In genomic region chr2:182716665-182716990, GRCh38 we compare ENCODE assay signal across 8 cellular contexts. TPM values are rescaled to one million over a fixed set of nuclear protein-coding genes. Genes with fewer than 3 reads are reported as not detected.
DNase-seq lines count a peak whose midpoint lies in the region; ATAC-seq and TF ChIP-seq lines count a peak whose summit lies in the region.

No MANE protein-coding gene starts in this region.

- no peaks in the 10 kb centered on the region for H3K27me3 Mint-ChIP-seq in HFFc6 (ENCODE audit: insufficient read depth)

- H3K9me3 ChIP-seq in right lobe of liver: no peaks in the 10 kb centered on the region

- intact Hi-C loops in right lobe of liver (cut with DNase I): no loop called here

- DNase-seq in right lobe of liver: no peak
- DNase-seq in HFFc6: no peak
- no peak for DNase-seq in GM10266 (ENCODE audit: extremely low spot score)
- no peak for DNase-seq in globus pallidus (ENCODE audit: low spot score)
- DNase-seq in islet precursor cell: no peak

- H3K4me1 ChIP-seq in right lobe of liver: peaks cover 0 to 6% (median 0%) of the 10 kb centered on the region in 4 donors

- H3K4me3 Mint-ChIP-seq in HFFc6: no peak overlapping the region

- no peak overlapping the region for H3K27ac Mint-ChIP-seq in HFFc6

- TF ChIP-seq CTCF in GM12875 (IDR thresholded peaks at IDR 0.05; ENCODE audit: borderline replicate concordance, insufficient read depth, low read depth, low read length) (no peak), right lobe of liver (IDR thresholded peaks at IDR 0.05) (no peak), HFFc6 (IDR thresholded peaks at IDR 0.05) (no peak), GM10266 (IDR thresholded peaks at IDR 0.05; ENCODE audit: control insufficient read depth, insufficient read depth, low read depth, missing control alignments) (no peak)

- no peaks in the 10 kb centered on the region for H3K36me3 Mint-ChIP-seq in HFFc6 (ENCODE audit: low read depth)

- no peak for TF ChIP-seq POLR2A in right lobe of liver (IDR thresholded peaks at IDR 0.05)

- 0% methylated on average over 12 of the region's 12 CpGs for WGBS in right lobe of liver (ENCODE audit: insufficient coverage, low coverage, low lambda C conversion rate, missing lambda C conversion rate)

- ATAC-seq in HG03139 (IDR thresholded peaks at IDR 0.05; ENCODE audit: unreplicated experiment): peak; percentile 1
- peak in 2 of 4 donors; percentile 4 to 7 for ATAC-seq in right lobe of liver

- H3K27ac ChIP-seq in angular gyrus (ENCODE audit: low read depth, low read length): peak overlapping the region; percentile 72
- H3K27ac ChIP-seq in right lobe of liver: peak overlapping the region in 2 of 3 donors; percentile 27 to 53

- H3K36me3 ChIP-seq in right lobe of liver: no peaks in the 10 kb centered on the region

- no peaks in the 10 kb centered on the region for H3K9me3 Mint-ChIP-seq in HFFc6

- H3K4me3 ChIP-seq in GM12875 (ENCODE audit: low read depth, low read length) (peak overlapping the region; percentile 95), right lobe of liver (peak overlapping the region; percentile 78 to 92 (median 79))

- no peaks in the 10 kb centered on the region for H3K27me3 ChIP-seq in right lobe of liver

- H3K4me1 Mint-ChIP-seq in HFFc6 (ENCODE audit: low read depth): no peaks in the 10 kb centered on the region; the same call in 1 of the 2 replicates

RNA-seq across cellular contexts. Expression of gene DNAJC10, which starts 0.6 kb away (rescaled TPM):
- 10 to 100 TPM; 26.1 to 37.7 (median 33.0) TPM for total RNA-seq in right lobe of liver
- 100 to 1,000 TPM; 128 to 137 (median 131) TPM for total RNA-seq in HFFc6 (2021; fragmentation: NEBNext Ultra II Directional; extraction: Animal tissue kit (Norgen Biotek cat#: 25700))
